In the genomic region with DNA sequence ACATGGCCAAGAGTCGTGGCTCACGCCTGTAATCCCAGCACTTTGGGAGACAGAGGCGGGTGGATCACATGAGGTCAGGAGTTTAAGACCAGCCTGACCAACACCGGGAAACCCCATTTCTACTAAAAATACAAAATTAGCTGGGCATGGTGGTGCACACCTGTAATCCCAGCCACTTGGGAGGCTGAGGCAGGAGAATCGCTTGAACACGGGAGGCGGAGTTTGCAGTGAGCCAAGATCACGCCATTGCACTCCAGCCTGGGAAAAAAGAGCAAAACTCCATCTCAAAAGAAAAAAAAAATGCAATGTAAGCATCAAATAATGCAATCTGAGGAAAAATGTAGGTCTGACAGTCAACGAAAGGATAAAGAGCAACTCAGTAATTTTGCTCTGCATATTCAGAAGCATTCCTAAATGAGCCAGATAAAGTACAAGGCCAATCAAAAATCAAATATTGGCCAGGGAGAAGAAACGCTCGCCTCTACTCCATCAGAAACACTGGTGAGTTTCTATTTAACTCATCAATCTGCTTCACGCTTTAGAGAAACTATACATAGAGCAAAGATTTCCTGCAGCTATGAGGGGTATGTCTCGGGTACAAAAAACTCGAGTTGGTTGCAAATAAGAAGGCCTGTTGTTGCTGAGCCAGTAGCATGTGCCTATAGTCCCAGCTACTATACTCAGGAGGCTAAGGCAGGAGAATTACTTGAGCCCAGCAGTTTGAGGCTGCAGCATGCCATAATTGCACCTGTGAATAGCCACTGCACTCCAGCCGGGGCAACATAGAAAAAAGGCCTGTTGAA, we compare ENCODE assay signal across 14 cellular contexts. TPM values are rescaled to one million over a fixed set of nuclear protein-coding genes. Genes with fewer than 3 reads are reported as not detected.
DNase-seq lines count a peak whose midpoint lies in the region; ATAC-seq and TF ChIP-seq lines count a peak whose summit lies in the region.
"Had no signal": no experiment of that assay in that cellular context is flagged by ENCODE, and none has a peak within 500 bp of the region (broad histone marks: within the 10 kb centered on the region; RNA-seq: fewer than 3 reads in every experiment).

No MANE protein-coding gene starts in this region.

- peaks cover 82% of the 10 kb centered on the region for H3K79me2 ChIP-seq in KMS-11 (ENCODE audit: insufficient read depth, low read depth)

- H3K27me3 Mint-ChIP-seq in activated T-cell treated with anti-CD3 and anti-CD28 coated beads, Interleukin-2, amount 50 U/mL, for 4 hours (ENCODE audit: low read depth), result no peaks in the 10 kb centered on the region

- peak overlapping the region; percentile 79 for H3K4me2 ChIP-seq in KMS-11

- H3K36me3 ChIP-seq in KMS-11 (ENCODE audit: insufficient read depth) (peaks cover 13% of the 10 kb centered on the region; the same call in 1 of the 2 replicates), body of pancreas (replicated peaks in 1 of 2; ENCODE audit: insufficient read depth in 1 of 2, low read depth in 2 of 2) (peaks cover 0 to 3% of the 10 kb centered on the region in 2 donors), gastrocnemius medialis (peaks cover 0 to 23% of the 10 kb centered on the region in 2 donors), SJCRH30 (peaks cover 25% of the 10 kb centered on the region)

- no peak overlapping the region for H2AFZ ChIP-seq in KMS-11 (ENCODE audit: low read depth)

- ATAC-seq in activated T-cell treated with anti-CD3 and anti-CD28 coated beads, Interleukin-2, amount 50 U/mL, for 4 hours, result no peak
- ATAC-seq in body of pancreas, result no peak
- no peak for ATAC-seq in gastrocnemius medialis
- no peak for ATAC-seq in activated CD4-positive, CD25-positive, alpha-beta regulatory T cell treated with anti-CD3 and anti-CD28 coated beads, Interleukin-2, amount 50 U/mL, for 24 hours
- ATAC-seq: Panc1 had no signal

- peaks cover 67% of the 10 kb centered on the region for H3K4me1 Mint-ChIP-seq in activated T-cell treated with anti-CD3 and anti-CD28 coated beads, Interleukin-2, amount 50 U/mL, for 4 hours (ENCODE audit: low read depth)

- H3K4me3 ChIP-seq in KMS-11 (IDR thresholded peaks at IDR 0.05; ENCODE audit: insufficient read depth, low read depth, low read length) (no peak overlapping the region), body of pancreas (no peak overlapping the region), gastrocnemius medialis (no peak overlapping the region), SJCRH30 (no peak overlapping the region)
- H3K4me3 ChIP-seq: MG63, vagina had no signal

- in situ Hi-C loops in gastrocnemius medialis (cut with MboI; ENCODE audit: low sequenced_read_pairs in 4 of 4), result no loop called here

- H3K27ac ChIP-seq in KMS-11, result peak overlapping the region; percentile 73; the same call in 1 of the 2 replicates
- peak overlapping the region in 3 of 4 donors; percentile 28 to 99 (median 98) for H3K27ac ChIP-seq in body of pancreas
- peak overlapping the region; percentile 95 to 100 (median 99) for H3K27ac ChIP-seq in gastrocnemius medialis
- H3K27ac ChIP-seq in SJCRH30, result no peak overlapping the region
- H3K27ac ChIP-seq: neutrophil, vagina had no signal

- H4K20me1 ChIP-seq in KMS-11 (ENCODE audit: insufficient read depth), result no peaks in the 10 kb centered on the region

- peaks cover 25% of the 10 kb centered on the region for H3K36me3 Mint-ChIP-seq in activated T-cell treated with anti-CD3 and anti-CD28 coated beads, Interleukin-2, amount 50 U/mL, for 4 hours (ENCODE audit: insufficient read depth)

- H3K9me3 ChIP-seq in body of pancreas (no peaks in the 10 kb centered on the region), gastrocnemius medialis (no peaks in the 10 kb centered on the region), SJCRH30 (replicated peaks) (no peaks in the 10 kb centered on the region)
- H3K9me3 ChIP-seq: MG63, neutrophil, vagina had no signal

- peak overlapping the region; percentile 61 for H3K4me3 Mint-ChIP-seq in activated T-cell treated with anti-CD3 and anti-CD28 coated beads, Interleukin-2, amount 50 U/mL, for 4 hours

- H3K27me3 ChIP-seq in KMS-11 (ENCODE audit: insufficient read depth, low read depth), result no peaks in the 10 kb centered on the region
- no peaks in the 10 kb centered on the region for H3K27me3 ChIP-seq in body of pancreas
- H3K27me3 ChIP-seq in gastrocnemius medialis, result no peaks in the 10 kb centered on the region
- H3K27me3 ChIP-seq in SJCRH30, result no peaks in the 10 kb centered on the region
- H3K27me3 ChIP-seq: MG63, neutrophil, vagina had no signal

- TF ChIP-seq CTCF in KMS-11 (conservative IDR thresholded peaks at IDR 0.05; ENCODE audit: low read depth, low read length), result no peak
- no peak for TF ChIP-seq CTCF in body of pancreas (IDR thresholded peaks at IDR 0.05)
- TF ChIP-seq CTCF in gastrocnemius medialis (IDR thresholded peaks at IDR 0.05 in 4 of 5, conservative IDR thresholded peaks at IDR 0.05 in 1 of 5), result no peak

- no peak for DNase-seq in activated T-cell treated with anti-CD3 and anti-CD28 coated beads, Interleukin-2, amount 50 U/mL, for 4 hours
- DNase-seq in activated T-cell treated with anti-CD3 and anti-CD28 coated beads, Interleukin-2, amount 50 U/mL, for 48 hours, result no peak
- DNase-seq in body of pancreas (no peak), gastrocnemius medialis (no peak), NCI-H1417 treated with DMSO at 0.1 percent for 48 hours (lab: John Stamatoyannopoulos, UW) (no peak), SJCRH30 (no peak)
- DNase-seq: activated CD8-positive, alpha-beta memory T cell treated with anti-CD3 and anti-CD28 coated beads for 24 hours; DMS79 treated with DMSO at 0.1 percent for 48 hours; MG63 had no signal

- H3K9ac ChIP-seq in KMS-11, result no peak overlapping the region; the same call in 1 of the 2 replicates

- H3K4me1 ChIP-seq in KMS-11 (ENCODE audit: low read depth, poor library complexity, severe bottlenecking), result peaks cover 79% of the 10 kb centered on the region
- peaks cover 80% of the 10 kb centered on the region for H3K4me1 ChIP-seq in body of pancreas
- peaks cover 68 to 79% of the 10 kb centered on the region in 2 donors for H3K4me1 ChIP-seq in gastrocnemius medialis
- H3K4me1 ChIP-seq in SJCRH30, result peaks cover 4% of the 10 kb centered on the region; the same call in 1 of the 2 replicates

- intact Hi-C loops in body of pancreas (cut with DNase I), result no loop called here
- intact Hi-C loops in gastrocnemius medialis (cut with DNase I; ENCODE audit: low total_unique reads), result loop anchor here (10.0 kb wide), 1 partner anchor 794 kb away; a partner anchor contains a TSS

- TF ChIP-seq POLR2A in body of pancreas (IDR thresholded peaks at IDR 0.05) (no peak), gastrocnemius medialis (IDR thresholded peaks at IDR 0.05) (no peak)

- H3K9me3 Mint-ChIP-seq in activated T-cell treated with anti-CD3 and anti-CD28 coated beads, Interleukin-2, amount 50 U/mL, for 4 hours, result no peaks in the 10 kb centered on the region

- 42 to 48% methylated on average over 15 of the region's 15 CpGs for WGBS in body of pancreas, 2 donors

RNA-seq across cellular contexts. Expression of a gene that starts 3.7 kb away (rescaled TPM):
- 10 to 100 TPM; 34.3 to 39.0 (median 35.5) TPM for total RNA-seq in activated T-cell treated with anti-CD3 and anti-CD28 coated beads, Interleukin-2, amount 50 U/mL, for 4 hours
- total RNA-seq in body of pancreas (10 to 100 TPM; 38.4 to 90.3 TPM), gastrocnemius medialis (10 to 100 TPM; 35.2 to 64.5 (median 51.2) TPM)
- 18.8 and 19.4 TPM in 2 replicates for total RNA-seq in SJCRH30 (2014; rRNA removed; shearing (Covaris generic))

RNA-seq across cellular contexts. Expression of a gene that starts 58.1 kb away (rescaled TPM):
- 10 to 100 TPM; 33.3 to 39.7 (median 38.4) TPM for total RNA-seq in activated T-cell treated with anti-CD3 and anti-CD28 coated beads, Interleukin-2, amount 50 U/mL, for 4 hours
- 10 to 100 TPM; 26.4 to 49.5 TPM for total RNA-seq in body of pancreas
- total RNA-seq in gastrocnemius medialis, result 10 to 100 TPM; 33.9 to 41.7 (median 37.9) TPM
- total RNA-seq in SJCRH30 (2014; rRNA removed; shearing (Covaris generic)), result 31.6 and 32.0 TPM in 2 replicates
